Comparison of ENCODE assay signal across 11 cellular contexts in the genomic region with DNA sequence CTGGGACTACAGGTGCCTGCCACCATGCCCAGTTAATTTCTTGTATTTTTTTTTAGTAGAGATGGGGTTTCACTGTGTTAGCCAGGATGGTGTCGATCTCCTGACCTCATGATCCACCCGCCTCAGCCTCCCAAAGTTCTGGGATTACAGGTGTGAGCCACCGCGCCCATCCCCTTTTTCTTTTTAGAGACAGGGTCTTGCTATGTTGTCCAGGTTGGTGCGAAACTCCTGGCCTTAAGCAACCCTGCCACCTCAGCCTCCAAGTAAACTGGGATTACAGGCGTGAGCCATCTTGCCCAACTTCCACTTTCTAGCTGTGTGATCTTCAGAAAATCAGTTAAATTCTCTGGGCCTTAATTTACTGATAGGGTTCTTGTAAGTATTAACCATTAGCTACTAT. TPM values are rescaled to one million over a fixed set of nuclear protein-coding genes. Genes with fewer than 3 reads are reported as not detected.
"Had no signal": no experiment of that assay in that cellular context is flagged by ENCODE, and none has a peak within 500 bp of the region (broad histone marks: within the 10 kb centered on the region; RNA-seq: fewer than 3 reads in every experiment).

No MANE protein-coding gene starts in this region.

RNA-seq across cellular contexts. Expression of gene HEATR4, which starts 8.2 kb away (rescaled TPM):
- total RNA-seq: activated B cell treated with CpG ODN at 0.5 μM for 24 hours, endothelial cell of umbilical vein, smooth muscle cell had no signal
- polyA plus RNA-seq: endothelial cell of umbilical vein, neural cell had no signal

RNA-seq across cellular contexts. Expression of gene ACOT6, which starts 45.4 kb away (rescaled TPM):
- total RNA-seq: activated B cell treated with CpG ODN at 0.5 μM for 24 hours, cardiac septum, endothelial cell of umbilical vein, left ventricle myocardium superior, mucosa of gallbladder, prostate gland, smooth muscle cell, stomach, thyroid gland, uterus had no signal
- polyA plus RNA-seq: endothelial cell of umbilical vein, neural cell, smooth muscle cell, stomach had no signal
